16 cellular contexts compared by ENCODE assay signal in the genomic region with DNA sequence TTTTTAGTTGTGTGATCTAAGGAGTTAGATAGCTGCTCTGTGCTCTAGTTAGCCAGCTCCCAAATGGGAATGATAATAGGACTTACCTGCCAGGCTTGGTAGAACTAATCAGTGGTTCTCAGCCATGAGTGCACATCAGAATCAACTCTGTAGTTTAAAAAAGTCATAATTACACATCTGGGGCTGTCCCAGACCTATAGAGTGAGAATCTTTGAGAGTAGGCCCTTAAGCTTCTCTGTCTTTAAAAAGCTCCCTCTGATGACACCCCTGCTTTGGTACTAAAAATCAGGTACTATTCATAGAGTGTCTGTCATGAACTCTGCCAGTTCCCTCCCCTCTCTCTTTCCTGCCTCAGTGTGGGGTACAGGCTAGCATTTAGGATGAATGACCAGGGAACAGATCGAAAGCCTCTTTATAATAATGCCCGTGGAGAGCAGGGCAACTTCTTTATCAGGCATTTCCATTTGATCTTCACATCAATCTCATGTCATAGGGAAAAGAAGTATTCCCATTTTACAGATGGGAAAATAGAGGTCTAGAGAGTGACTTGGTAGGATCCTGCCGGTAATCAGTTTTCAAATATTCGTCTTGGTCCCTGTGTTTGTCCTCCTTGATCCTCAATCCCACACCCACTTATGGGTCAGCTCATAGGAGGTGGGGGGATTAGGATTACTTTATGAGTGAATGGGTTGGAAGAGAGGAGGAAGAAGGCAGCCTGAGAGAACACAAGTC. TPM values are rescaled to one million over a fixed set of nuclear protein-coding genes. Genes with fewer than 3 reads are reported as not detected.
DNase-seq lines count a peak whose midpoint lies in the region; ATAC-seq, FAIRE-seq and TF ChIP-seq lines count a peak whose summit lies in the region.
"Had no signal": no experiment of that assay in that cellular context is flagged by ENCODE, and none has a peak within 500 bp of the region (broad histone marks: within the 10 kb centered on the region; RNA-seq: fewer than 3 reads in every experiment).

No MANE protein-coding gene starts in this region.

- TF ChIP-seq POLR2A in gastrocnemius medialis (IDR thresholded peaks at IDR 0.05) = no peak

- H3K9me3 ChIP-seq in gastrocnemius medialis = no peaks in the 10 kb centered on the region

- H3K4me1 ChIP-seq in gastrocnemius medialis = peaks cover 59 to 61% of the 10 kb centered on the region in 2 donors

- no peak for FAIRE-seq in HTR-8/SVneo (lab: Jason Lieb, UNC)

- H3K27me3 ChIP-seq in gastrocnemius medialis = no peaks in the 10 kb centered on the region

- no peak overlapping the region for H3K4me3 Mint-ChIP-seq in activated CD8-positive, alpha-beta T cell treated with anti-CD3 and anti-CD28 coated beads for 36 hours
- no peak overlapping the region for H3K4me3 Mint-ChIP-seq in activated CD8-positive, alpha-beta T cell treated with anti-CD3 and anti-CD28 coated beads, Interleukin-2, amount 10 ng/mL, durations not matched to agents 7 days and 5 days
- H3K4me3 Mint-ChIP-seq in activated T-helper 17 cell treated with anti-CD3 and anti-CD28 coated beads, Interleukin-2, amount 50 U/mL, for 72 hours = no peak overlapping the region

- peak overlapping the region; percentile 84 to 99 (median 92) for H3K27ac ChIP-seq in gastrocnemius medialis
- H3K27ac ChIP-seq: C4-2B, GM23248 had no signal

- in situ Hi-C loops in gastrocnemius medialis (cut with MboI; ENCODE audit: low sequenced_read_pairs in 4 of 4) = no loop called here

- no peak for DNase-seq in activated CD8-positive, alpha-beta T cell treated with anti-CD3 and anti-CD28 coated beads for 36 hours
- DNase-seq in activated CD8-positive, alpha-beta T cell treated with anti-CD3 and anti-CD28 coated beads, Interleukin-2, amount 10 ng/mL, durations not matched to agents 7 days and 5 days = no peak
- DNase-seq in gastrocnemius medialis (no peak), AG08396 (ENCODE audit: low spot score) (no peak), NCI-H187 treated with DMSO at 0.1 percent for 48 hours (lab: John Stamatoyannopoulos, UW) (no peak), HTR-8/SVneo (ENCODE audit: insufficient read length, low spot score) (no peak)
- DNase-seq: GM23248, NCI-H1092, NCI-H1694 treated with DMSO at 0.1 percent for 48 hours, NCI-H446 treated with DMSO at 0.1 percent for 48 hours, NCI-H748 treated with DMSO at 0.1 percent for 48 hours, Right ventricle myocardium superior had no signal

- peak; percentile 20 for ATAC-seq in activated CD8-positive, alpha-beta T cell treated with anti-CD3 and anti-CD28 coated beads for 36 hours
- no peak for ATAC-seq in activated CD8-positive, alpha-beta T cell treated with anti-CD3 and anti-CD28 coated beads, Interleukin-2, amount 10 ng/mL, durations not matched to agents 7 days and 5 days
- ATAC-seq in GM21529 (IDR thresholded peaks at IDR 0.05; ENCODE audit: unreplicated experiment) (peak; percentile 45), gastrocnemius medialis (no peak)
- ATAC-seq in activated T-helper 17 cell treated with anti-CD3 and anti-CD28 coated beads, Interleukin-2, amount 50 U/mL, for 72 hours (replicated peaks) = peak; percentile 12
- ATAC-seq: SK-N-SH treated with all-trans-retinoic acid at 6 μM for 48 hours had no signal

- no peak overlapping the region for H3K27ac Mint-ChIP-seq in activated CD8-positive, alpha-beta T cell treated with anti-CD3 and anti-CD28 coated beads for 36 hours
- H3K27ac Mint-ChIP-seq in activated CD8-positive, alpha-beta T cell treated with anti-CD3 and anti-CD28 coated beads, Interleukin-2, amount 10 ng/mL, durations not matched to agents 7 days and 5 days = no peak overlapping the region
- H3K27ac Mint-ChIP-seq in activated T-helper 17 cell treated with anti-CD3 and anti-CD28 coated beads, Interleukin-2, amount 50 U/mL, for 72 hours = no peak overlapping the region

- H3K4me1 Mint-ChIP-seq in activated CD8-positive, alpha-beta T cell treated with anti-CD3 and anti-CD28 coated beads for 36 hours (ENCODE audit: low read depth) = peaks cover 20% of the 10 kb centered on the region
- H3K4me1 Mint-ChIP-seq in activated CD8-positive, alpha-beta T cell treated with anti-CD3 and anti-CD28 coated beads, Interleukin-2, amount 10 ng/mL, durations not matched to agents 7 days and 5 days (ENCODE audit: low read depth) = no peaks in the 10 kb centered on the region
- peaks cover 13% of the 10 kb centered on the region for H3K4me1 Mint-ChIP-seq in activated T-helper 17 cell treated with anti-CD3 and anti-CD28 coated beads, Interleukin-2, amount 50 U/mL, for 72 hours

- peaks cover 2% of the 10 kb centered on the region for H3K36me3 Mint-ChIP-seq in activated CD8-positive, alpha-beta T cell treated with anti-CD3 and anti-CD28 coated beads for 36 hours (ENCODE audit: low read depth)
- peaks cover 3% of the 10 kb centered on the region for H3K36me3 Mint-ChIP-seq in activated CD8-positive, alpha-beta T cell treated with anti-CD3 and anti-CD28 coated beads, Interleukin-2, amount 10 ng/mL, durations not matched to agents 7 days and 5 days (ENCODE audit: low read depth)
- H3K36me3 Mint-ChIP-seq in activated T-helper 17 cell treated with anti-CD3 and anti-CD28 coated beads, Interleukin-2, amount 50 U/mL, for 72 hours (ENCODE audit: low read depth) = no peaks in the 10 kb centered on the region

- H3K36me3 ChIP-seq in gastrocnemius medialis = no peaks in the 10 kb centered on the region

- H3K4me3 ChIP-seq in gastrocnemius medialis = no peak overlapping the region
- H3K4me3 ChIP-seq: GM23248 had no signal

- CTCF ChIA-PET in activated CD8-positive, alpha-beta T cell treated with anti-CD3 and anti-CD28 coated beads for 36 hours (lab: Charles Lee) = interaction anchor here (1.0 to 1.3 kb wide), 2 partner anchors 12 to 89 kb away, joined by 3 to 5 read pairs; no protein-coding TSS in a partner anchor
- CTCF ChIA-PET in activated CD8-positive, alpha-beta T cell treated with anti-CD3 and anti-CD28 coated beads, Interleukin-2, amount 10 ng/mL, durations not matched to agents 7 days and 5 days (lab: Charles Lee) = interaction anchor here (1.4 to 1.7 kb wide), 2 partner anchors 20 to 78 kb away, joined by 5 to 6 read pairs; no protein-coding TSS in a partner anchor

- POLR2A ChIA-PET in activated CD8-positive, alpha-beta T cell treated with anti-CD3 and anti-CD28 coated beads for 36 hours (lab: Charles Lee) = no interaction called here
- POLR2A ChIA-PET in activated CD8-positive, alpha-beta T cell treated with anti-CD3 and anti-CD28 coated beads, Interleukin-2, amount 10 ng/mL, durations not matched to agents 7 days and 5 days (lab: Charles Lee) = interaction anchor here (0.6 kb wide), 1 partner anchor 13 kb away, joined by 3 read pairs; no protein-coding TSS in a partner anchor

- no peaks in the 10 kb centered on the region for H3K9me3 Mint-ChIP-seq in activated CD8-positive, alpha-beta T cell treated with anti-CD3 and anti-CD28 coated beads for 36 hours
- no peaks in the 10 kb centered on the region for H3K9me3 Mint-ChIP-seq in activated CD8-positive, alpha-beta T cell treated with anti-CD3 and anti-CD28 coated beads, Interleukin-2, amount 10 ng/mL, durations not matched to agents 7 days and 5 days (ENCODE audit: insufficient read depth)
- no peaks in the 10 kb centered on the region for H3K9me3 Mint-ChIP-seq in activated T-helper 17 cell treated with anti-CD3 and anti-CD28 coated beads, Interleukin-2, amount 50 U/mL, for 72 hours

- intact Hi-C loops in activated CD8-positive, alpha-beta T cell treated with anti-CD3 and anti-CD28 coated beads for 36 hours (cut with micrococcal nuclease) = no loop called here
- intact Hi-C loops in gastrocnemius medialis (cut with DNase I; ENCODE audit: low total_unique reads) = loop anchor here (10.0 kb wide), 1 partner anchor 591 kb away; no protein-coding TSS in a partner anchor

- no peak for TF ChIP-seq CTCF in activated CD8-positive, alpha-beta T cell treated with anti-CD3 and anti-CD28 coated beads for 36 hours (IDR thresholded peaks at IDR 0.05)
- no peak for TF ChIP-seq CTCF in gastrocnemius medialis (IDR thresholded peaks at IDR 0.05 in 4 of 5, conservative IDR thresholded peaks at IDR 0.05 in 1 of 5)

- H3K27me3 Mint-ChIP-seq in activated CD8-positive, alpha-beta T cell treated with anti-CD3 and anti-CD28 coated beads for 36 hours = no peaks in the 10 kb centered on the region
- H3K27me3 Mint-ChIP-seq in activated CD8-positive, alpha-beta T cell treated with anti-CD3 and anti-CD28 coated beads, Interleukin-2, amount 10 ng/mL, durations not matched to agents 7 days and 5 days (ENCODE audit: low read depth) = no peaks in the 10 kb centered on the region
- no peaks in the 10 kb centered on the region for H3K27me3 Mint-ChIP-seq in activated T-helper 17 cell treated with anti-CD3 and anti-CD28 coated beads, Interleukin-2, amount 50 U/mL, for 72 hours

RNA-seq across cellular contexts. Expression of a gene that starts 15.3 kb away (rescaled TPM):
- total RNA-seq in activated CD8-positive, alpha-beta T cell treated with anti-CD3 and anti-CD28 coated beads for 36 hours = 1 to 10 TPM; 6.8 to 7.1 TPM
- total RNA-seq in activated CD8-positive, alpha-beta T cell treated with anti-CD3 and anti-CD28 coated beads, Interleukin-2, amount 10 ng/mL, durations not matched to agents 7 days and 5 days = 1 to 10 TPM; 9.4 to 9.6 TPM
- total RNA-seq in activated T-helper 17 cell treated with anti-CD3 and anti-CD28 coated beads, Interleukin-2, amount 50 U/mL, for 72 hours = 1 to 10 TPM; 1.9 to 5.8 TPM
- 1 to 10 TPM; 3.9 to 6.8 (median 4.8) TPM for total RNA-seq in gastrocnemius medialis

Comparison
In these comparisons a context has a peak if more than half of its experiments do, and no peak if none do; other contexts are left out.
1. ATAC-seq: peak in activated CD8-positive, alpha-beta T cell treated with anti-CD3 and anti-CD28 coated beads for 36 hours (single experiment), GM21529 (single experiment) and activated T-helper 17 cell treated with anti-CD3 and anti-CD28 coated beads, Interleukin-2, amount 50 U/mL, for 72 hours (single experiment); none in activated CD8-positive, alpha-beta T cell treated with anti-CD3 and anti-CD28 coated beads, Interleukin-2, amount 10 ng/mL, durations not matched to agents 7 days and 5 days (single experiment) and gastrocnemius medialis (0 of 2).